ENCODE assay signal across 10 cellular contexts in genomic region chr16:56600398-56600999, GRCh38. TPM values are rescaled to one million over a fixed set of nuclear protein-coding genes. Genes with fewer than 3 reads are reported as not detected.
A peak's percentile ranks its signal among the peaks of the same experiment; 100 is the strongest.
DNase-seq lines count a peak whose midpoint lies in the region; ATAC-seq and TF ChIP-seq lines count a peak whose summit lies in the region.
"Had no signal": no experiment of that assay in that cellular context is flagged by ENCODE, and none has a peak within 500 bp of the region (broad histone marks: within the 10 kb centered on the region; RNA-seq: fewer than 3 reads in every experiment).

No MANE protein-coding gene starts in this region.

- no peaks in the 10 kb centered on the region for H3K4me1 Mint-ChIP-seq in endodermal cell

- DNase-seq in DMS 273 (lab: John Stamatoyannopoulos, UW; ENCODE audit: unreplicated experiment) = peak; percentile 79
- DNase-seq in DMS 273 treated with DMSO at 0.1 percent for 48 hours (lab: John Stamatoyannopoulos, UW) = no peak
- DNase-seq in HL-60 (ENCODE audit: low read depth in 1 of 2, low spot score in 1 of 2) = peak in 1 of 2 experiments; percentile 51
- DNase-seq in SJCRH30 = peak; percentile 39 to 69
- peak; percentile 73 for DNase-seq in endodermal cell
- DNase-seq in myocyte (ENCODE audit: low read depth) = peak; percentile 72
- no peak for DNase-seq in activated effector memory CD4-positive, alpha-beta T cell treated with Interleukin-2 at 50 U/mL for 16 hours

- H3K9ac ChIP-seq in endodermal cell (ENCODE audit: extremely low read depth, low read length, poor library complexity, severe bottlenecking) = no peak overlapping the region
- H3K9ac ChIP-seq: BLaER1 had no signal

- H3K27ac Mint-ChIP-seq in endodermal cell = no peak overlapping the region

- H3K4me1 ChIP-seq in SJCRH30 (no peaks in the 10 kb centered on the region), endodermal cell (ENCODE audit: control insufficient read depth, insufficient read depth, low read length) (no peaks in the 10 kb centered on the region)
- H3K4me1 ChIP-seq: BLaER1 had no signal

- H3K27ac ChIP-seq in HL-60 (replicated peaks) (no peak overlapping the region), SJCRH30 (no peak overlapping the region), endodermal cell (ENCODE audit: low read depth, low read length) (no peak overlapping the region)
- H3K27ac ChIP-seq: BLaER1 had no signal

- no peak for ATAC-seq in HG03571 (IDR thresholded peaks at IDR 0.05; ENCODE audit: unreplicated experiment)

- no peaks in the 10 kb centered on the region for H3K36me3 ChIP-seq in SJCRH30
- H3K36me3 ChIP-seq in endodermal cell (ENCODE audit: control insufficient read depth, insufficient read depth, low read length) = no peaks in the 10 kb centered on the region
- H3K36me3 ChIP-seq: BLaER1 had no signal

- no peaks in the 10 kb centered on the region for H3K36me3 Mint-ChIP-seq in endodermal cell (ENCODE audit: low read depth)

- H3K9me3 ChIP-seq in SJCRH30 (replicated peaks) (no peaks in the 10 kb centered on the region), endodermal cell (ENCODE audit: control insufficient read depth, low read length) (no peaks in the 10 kb centered on the region)
- H3K9me3 ChIP-seq: BLaER1 had no signal

- no peak overlapping the region for H3K4me3 Mint-ChIP-seq in endodermal cell

- H3K9me3 Mint-ChIP-seq in endodermal cell = no peaks in the 10 kb centered on the region

- TF ChIP-seq CTCF in HL-60 (IDR thresholded peaks at IDR 0.05; ENCODE audit: insufficient read depth, low read length) = peak; percentile 72
- TF ChIP-seq CTCF in endodermal cell (conservative IDR thresholded peaks at IDR 0.05) = peak; percentile 76

- H3K4me3 ChIP-seq in HL-60 (replicated peaks; ENCODE audit: insufficient read depth, low read length) (no peak overlapping the region), SJCRH30 (no peak overlapping the region), endodermal cell (ENCODE audit: low read length) (no peak overlapping the region)
- H3K4me3 ChIP-seq: BLaER1 had no signal

- WGBS in endodermal cell (ENCODE audit: insufficient coverage in 1 of 2, insufficient read length in 1 of 2), 2 experiments = 63 to 65% methylated on average over 5 to 8 of the region's 8 CpGs

- no peaks in the 10 kb centered on the region for H3K27me3 ChIP-seq in HL-60 (ENCODE audit: insufficient read depth, poor library complexity, severe bottlenecking)
- H3K27me3 ChIP-seq in SJCRH30 = no peaks in the 10 kb centered on the region; the same call in 1 of the 2 replicates
- H3K27me3 ChIP-seq in endodermal cell (ENCODE audit: control insufficient read depth, insufficient read depth, low read length, poor library complexity, severe bottlenecking) = peaks cover 5% of the 10 kb centered on the region
- H3K27me3 ChIP-seq: BLaER1 had no signal

- peaks cover 35% of the 10 kb centered on the region for H3K27me3 Mint-ChIP-seq in endodermal cell (ENCODE audit: insufficient read depth)

RNA-seq across cellular contexts. Expression of gene MT2A, which starts 7.9 kb away (rescaled TPM):
- total RNA-seq in SJCRH30 (2014; rRNA removed; shearing (Covaris generic)) = 144 and 163 TPM in 2 replicates
- total RNA-seq in endodermal cell (1 to 10 TPM in 1 of 2 donors, not detected in 1; 6.8 TPM), myocyte (7.1 and 18.6 TPM in 2 replicates)
- polyA plus RNA-seq in endodermal cell (2013, experiment 1 of 2) = 13.3 TPM
- polyA plus RNA-seq in endodermal cell (2013, experiment 2 of 2) = 14.2 TPM
- 374 TPM for polyA plus RNA-seq in myocyte (2012)

RNA-seq across cellular contexts. Expression of gene MT3, which starts 11.2 kb away (rescaled TPM):
- total RNA-seq in SJCRH30 (2014; rRNA removed; shearing (Covaris generic)) = not detected in 2 replicates
- not detected for total RNA-seq in endodermal cell
- polyA plus RNA-seq in endodermal cell (2013, experiment 1 of 2) = 2.2 TPM
- polyA plus RNA-seq in endodermal cell (2013, experiment 2 of 2) = 2.6 TPM
- not detected in 2 replicates for total RNA-seq in myocyte
- 4.3 TPM for polyA plus RNA-seq in myocyte (2012)

RNA-seq across cellular contexts. Expression of gene MT1E, which starts 25.1 kb away (rescaled TPM):
- not detected in 2 replicates for total RNA-seq in SJCRH30 (2014; rRNA removed; shearing (Covaris generic))
- total RNA-seq in endodermal cell (1 to 10 TPM in 1 of 2 donors, not detected in 1; 5.5 TPM), myocyte (24.7 and 26.6 TPM in 2 replicates)
- polyA plus RNA-seq in endodermal cell (2013, experiment 1 of 2) = 1.8 TPM
- polyA plus RNA-seq in endodermal cell (2013, experiment 2 of 2) = not detected
- 54.0 TPM for polyA plus RNA-seq in myocyte (2012)

RNA-seq across cellular contexts. Expression of gene MT1M, which starts 32.0 kb away (rescaled TPM):
- total RNA-seq in SJCRH30 (2014; rRNA removed; shearing (Covaris generic)) = not detected in 2 replicates
- total RNA-seq in endodermal cell = not detected
- 0.78 TPM for polyA plus RNA-seq in endodermal cell (2013, experiment 1 of 2)
- not detected for polyA plus RNA-seq in endodermal cell (2013, experiment 2 of 2)
- total RNA-seq in myocyte = not detected in 2 replicates
- polyA plus RNA-seq in myocyte (2012) = 0.19 TPM

RNA-seq across cellular contexts. Expression of gene MT4, which starts 35.6 kb away (rescaled TPM):
- not detected in 2 replicates for total RNA-seq in SJCRH30 (2014; rRNA removed; shearing (Covaris generic))
- total RNA-seq in endodermal cell (not detected), myocyte (not detected in 2 replicates)
- polyA plus RNA-seq in endodermal cell (2013, experiment 1 of 2) = not detected
- polyA plus RNA-seq in endodermal cell (2013, experiment 2 of 2) = not detected
- not detected for polyA plus RNA-seq in myocyte (2012)
- total RNA-seq: skeletal muscle tissue had no signal

Comparison
In these comparisons a context has a peak if more than half of its experiments do, and no peak if none do; other contexts are left out.
1. DNase-seq: peak in DMS 273 (single experiment), SJCRH30 (2 of 2), endodermal cell (single experiment) and myocyte (single experiment); none in DMS 273 treated with DMSO at 0.1 percent for 48 hours (single experiment) and activated effector memory CD4-positive, alpha-beta T cell treated with Interleukin-2 at 50 U/mL for 16 hours (single experiment).